ENCODE assay signal across 19 cellular contexts in the genomic region with DNA sequence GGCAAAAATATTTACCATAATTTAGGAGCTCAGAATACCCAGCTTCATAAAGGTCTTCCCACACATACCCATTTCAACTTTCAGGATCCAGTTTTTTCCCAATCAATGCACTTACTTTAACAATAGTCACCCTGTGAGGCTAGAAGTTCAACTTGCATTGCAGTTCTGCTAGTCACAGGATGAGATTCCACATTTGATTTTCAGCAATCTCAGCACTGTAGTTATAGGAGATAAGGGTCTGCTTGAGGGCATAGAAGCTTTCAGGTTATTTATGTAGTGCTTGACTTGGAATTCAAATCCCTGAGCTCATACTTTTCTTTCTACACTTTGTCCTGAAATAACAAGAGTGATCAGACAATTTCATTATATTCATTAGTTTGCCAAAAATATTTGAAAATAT.
DNase-seq lines count a peak whose midpoint lies in the region; ATAC-seq, FAIRE-seq and TF ChIP-seq lines count a peak whose summit lies in the region.
"Had no signal": no experiment of that assay in that cellular context is flagged by ENCODE, and none has a peak within 500 bp of the region (broad histone marks: within the 10 kb centered on the region; RNA-seq: fewer than 3 reads in every experiment).

No MANE protein-coding gene starts in this region.

- no peak overlapping the region for H2AK5ac ChIP-seq in trophoblast cell (ENCODE audit: low read length)

- no peak overlapping the region for H3K4ac ChIP-seq in trophoblast cell (ENCODE audit: low read depth, low read length)

- peak overlapping the region; percentile 83 for H3K27ac Mint-ChIP-seq in activated naive CD4-positive, alpha-beta T cell treated with anti-CD3 and anti-CD28 coated beads for 36 hours
- H3K27ac Mint-ChIP-seq in astrocyte (ENCODE audit: unreplicated experiment), result no peak overlapping the region
- H3K27ac Mint-ChIP-seq: HFFc6 had no signal

- H3K4me1 ChIP-seq in astrocyte (ENCODE audit: insufficient read depth, low read length) (peaks cover 1% of the 10 kb centered on the region), trophoblast cell (ENCODE audit: control insufficient read depth in 1 of 2, insufficient read depth in 2 of 2, low read length in 2 of 2) (no peaks in the 10 kb centered on the region)
- H3K4me1 ChIP-seq: HAP-1 had no signal

- no peak for FAIRE-seq in astrocyte (lab: Jason Lieb, UNC)
- FAIRE-seq: G401.6, GM12892, H54 had no signal

- no peak overlapping the region for H3K27ac ChIP-seq in astrocyte (ENCODE audit: low read depth, low read length)
- no peak overlapping the region for H3K27ac ChIP-seq in trophoblast cell (ENCODE audit: low read depth, low read length)

- no peaks in the 10 kb centered on the region for H3K79me1 ChIP-seq in trophoblast cell (ENCODE audit: low read length)

- no peak overlapping the region for H3K18ac ChIP-seq in trophoblast cell (ENCODE audit: low read length)

- no peak for TF ChIP-seq CTCF in astrocyte (IDR thresholded peaks at IDR 0.05; ENCODE audit: insufficient read depth, low read depth, low read length)

- peaks cover 5% of the 10 kb centered on the region for H3K9me3 Mint-ChIP-seq in activated naive CD4-positive, alpha-beta T cell treated with anti-CD3 and anti-CD28 coated beads for 36 hours
- H3K9me3 Mint-ChIP-seq in astrocyte (ENCODE audit: unreplicated experiment), result peaks cover 5% of the 10 kb centered on the region
- H3K9me3 Mint-ChIP-seq: HFFc6 had no signal

- no peak overlapping the region for H2BK5ac ChIP-seq in trophoblast cell (ENCODE audit: low read depth, low read length, poor library complexity)

- no peak overlapping the region for H4K12ac ChIP-seq in trophoblast cell (ENCODE audit: low read depth, low read length)

- peaks cover 18% of the 10 kb centered on the region for H3K36me3 Mint-ChIP-seq in activated naive CD4-positive, alpha-beta T cell treated with anti-CD3 and anti-CD28 coated beads for 36 hours (ENCODE audit: low read depth)
- H3K36me3 Mint-ChIP-seq in astrocyte (ENCODE audit: low read depth, unreplicated experiment), result no peaks in the 10 kb centered on the region
- H3K36me3 Mint-ChIP-seq: CD4-positive, alpha-beta memory T cell had no signal

- H3K23ac ChIP-seq in trophoblast cell (ENCODE audit: low read length), result no peak overlapping the region

- no peak for ATAC-seq in HG03196 (IDR thresholded peaks at IDR 0.05; ENCODE audit: unreplicated experiment)

- H3K4me3 ChIP-seq in astrocyte (ENCODE audit: insufficient read depth, low read depth, low read length) (no peak overlapping the region), trophoblast cell (ENCODE audit: low read depth, low read length) (no peak overlapping the region)
- H3K4me3 ChIP-seq: HAP-1 had no signal

- H2BK12ac ChIP-seq in trophoblast cell (ENCODE audit: low read length), result no peak overlapping the region

- DNase-seq in activated naive CD4-positive, alpha-beta T cell treated with anti-CD3 and anti-CD28 coated beads for 36 hours, result no peak
- no peak for DNase-seq in activated naive CD4-positive, alpha-beta T cell treated with anti-CD3 and anti-CD28 coated beads, Interleukin-2, amount 50 U/mL, for 16 hours
- DNase-seq in NCI-H226, result peak; percentile 74
- DNase-seq in astrocyte (ENCODE audit: low read depth), result peak; percentile 41
- peak; percentile 51 to 84 for DNase-seq in trophoblast cell
- DNase-seq in D341Med (ENCODE audit: low spot score), result no peak
- DNase-seq: C1 segment of cervical spinal cord; Calu3; CD4-positive, alpha-beta memory T cell; COR-L47; DMS153; DND-41; GOT3; HFFc6 had no signal

- H4K8ac ChIP-seq in trophoblast cell (ENCODE audit: low read depth, low read length), result no peak overlapping the region

- H3K79me2 ChIP-seq in astrocyte (ENCODE audit: insufficient read depth, low read length), result no peaks in the 10 kb centered on the region
- no peaks in the 10 kb centered on the region for H3K79me2 ChIP-seq in trophoblast cell (ENCODE audit: control insufficient read depth, insufficient read depth, low read length, poor library complexity)

- no peak overlapping the region for H2BK120ac ChIP-seq in trophoblast cell (ENCODE audit: insufficient read depth, low read length, poor library complexity)

- H2AFZ ChIP-seq in astrocyte (ENCODE audit: low read depth, low read length) (no peak overlapping the region), trophoblast cell (ENCODE audit: insufficient read depth, low read length, poor library complexity) (no peak overlapping the region)

- H3K27me3 Mint-ChIP-seq in activated naive CD4-positive, alpha-beta T cell treated with anti-CD3 and anti-CD28 coated beads for 36 hours (ENCODE audit: low read depth), result no peaks in the 10 kb centered on the region
- H3K27me3 Mint-ChIP-seq in astrocyte (ENCODE audit: low read depth, unreplicated experiment), result no peaks in the 10 kb centered on the region
- H3K27me3 Mint-ChIP-seq: CD4-positive, alpha-beta memory T cell had no signal

- CTCF ChIA-PET in activated naive CD4-positive, alpha-beta T cell treated with anti-CD3 and anti-CD28 coated beads for 36 hours (lab: Charles Lee), result interaction anchor here (1.0 to 1.3 kb wide), 4 partner anchors 18 to 44 kb away, joined by 3 to 4 read pairs (median 3); no protein-coding TSS in a partner anchor

- H3K14ac ChIP-seq in trophoblast cell (ENCODE audit: low read length), result no peak overlapping the region

- no peaks in the 10 kb centered on the region for H4K20me1 ChIP-seq in astrocyte (ENCODE audit: insufficient read depth, low read length)

- no peak overlapping the region for H3K4me2 ChIP-seq in astrocyte (ENCODE audit: low read length)
- no peak overlapping the region for H3K4me2 ChIP-seq in trophoblast cell (ENCODE audit: low read length)

- no peak overlapping the region for H3K9ac ChIP-seq in astrocyte (ENCODE audit: low read length)
- H3K9ac ChIP-seq in trophoblast cell (ENCODE audit: low read length), result no peak overlapping the region

- no peaks in the 10 kb centered on the region for H3K27me3 ChIP-seq in astrocyte (ENCODE audit: insufficient read depth, low read length)
- H3K27me3 ChIP-seq in trophoblast cell (ENCODE audit: insufficient read depth, low read length), result no peaks in the 10 kb centered on the region

- peak overlapping the region; percentile 25 for H3K4me3 Mint-ChIP-seq in activated naive CD4-positive, alpha-beta T cell treated with anti-CD3 and anti-CD28 coated beads for 36 hours
- H3K4me3 Mint-ChIP-seq in astrocyte (ENCODE audit: unreplicated experiment), result no peak overlapping the region
- H3K4me3 Mint-ChIP-seq: HFFc6 had no signal

- H3K9me3 ChIP-seq in astrocyte (ENCODE audit: insufficient read depth, low read depth, low read length), result no peaks in the 10 kb centered on the region
- no peaks in the 10 kb centered on the region for H3K9me3 ChIP-seq in trophoblast cell (ENCODE audit: insufficient read depth, low read depth, low read length)
- H3K9me3 ChIP-seq: HAP-1 had no signal

- intact Hi-C loops in activated naive CD4-positive, alpha-beta T cell treated with anti-CD3 and anti-CD28 coated beads for 36 hours (cut with micrococcal nuclease), result no loop called here

- peaks cover 87% of the 10 kb centered on the region for H3K4me1 Mint-ChIP-seq in activated naive CD4-positive, alpha-beta T cell treated with anti-CD3 and anti-CD28 coated beads for 36 hours (ENCODE audit: low read depth)
- H3K4me1 Mint-ChIP-seq in astrocyte (ENCODE audit: low read depth, unreplicated experiment), result peaks cover 11% of the 10 kb centered on the region

- H4K91ac ChIP-seq in trophoblast cell (ENCODE audit: low read depth, low read length), result no peak overlapping the region

- H3K36me3 ChIP-seq in astrocyte (ENCODE audit: insufficient read depth, low read length) (no peaks in the 10 kb centered on the region), trophoblast cell (ENCODE audit: control insufficient read depth in 1 of 2, insufficient read depth in 2 of 2, low read length in 2 of 2) (no peaks in the 10 kb centered on the region)
- H3K36me3 ChIP-seq: HAP-1 had no signal

Comparison
In these comparisons a context has a peak if more than half of its experiments do, and no peak if none do; other contexts are left out.
1. DNase-seq: peak in NCI-H226 (single experiment), astrocyte (single experiment) and trophoblast cell (2 of 2); none in activated naive CD4-positive, alpha-beta T cell treated with anti-CD3 and anti-CD28 coated beads for 36 hours (single experiment), activated naive CD4-positive, alpha-beta T cell treated with anti-CD3 and anti-CD28 coated beads, Interleukin-2, amount 50 U/mL, for 16 hours (single experiment) and D341Med (single experiment).